8 cellular contexts compared by ENCODE assay signal in the genomic region with DNA sequence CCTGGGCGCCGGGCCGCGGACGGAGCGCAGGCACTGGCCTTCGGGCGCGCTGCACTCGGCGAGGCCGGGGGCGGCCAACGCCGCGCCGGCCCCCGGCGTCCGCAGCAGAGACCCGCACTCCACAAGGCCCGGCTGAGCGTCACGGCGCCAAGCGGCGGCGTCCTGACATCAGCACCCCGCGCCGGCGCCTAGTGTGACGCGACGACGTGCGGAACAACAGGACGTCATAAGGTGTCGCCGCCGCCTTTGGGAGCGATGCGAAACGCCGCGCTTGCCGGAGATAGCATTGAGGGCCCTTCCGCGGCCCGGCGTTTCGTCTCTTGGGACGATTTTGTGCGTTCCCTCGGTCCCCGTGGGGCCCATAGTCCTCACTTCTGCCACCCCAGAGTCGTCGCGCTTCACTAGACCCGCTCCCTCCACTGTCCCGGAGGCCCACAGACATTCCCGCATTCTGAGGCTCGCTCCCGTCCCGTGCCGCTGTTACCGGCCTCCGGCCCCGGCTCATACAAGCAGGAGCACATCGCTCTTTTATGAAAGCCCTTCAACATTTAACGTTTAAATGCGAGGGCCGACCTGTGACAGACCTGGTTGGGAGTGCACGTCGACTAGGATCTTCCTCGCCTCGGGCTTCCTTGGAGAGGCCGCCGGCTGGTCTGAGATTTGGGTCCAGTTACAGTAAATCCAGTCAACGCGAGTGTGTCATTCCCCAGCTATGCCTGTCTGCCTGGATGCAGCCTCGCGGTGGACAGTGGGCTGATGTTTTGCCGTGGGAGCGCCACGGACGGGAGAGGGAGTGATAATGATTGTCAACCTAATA. TPM values are rescaled to one million over a fixed set of nuclear protein-coding genes. Genes with fewer than 3 reads are reported as not detected.
DNase-seq lines count a peak whose midpoint lies in the region; ATAC-seq and TF ChIP-seq lines count a peak whose summit lies in the region.

TSS of gene SSU72 (minus strand) at position 143 of the 817 bp plus-strand sequence. CDS start 306 bp downstream, outside the sequence.

- peak within 1 kb of the TSS; percentile 93 to 94 for H3K4me3 Mint-ChIP-seq in CD14-positive monocyte
- peak within 1 kb of the TSS; percentile 99 for H3K4me3 Mint-ChIP-seq in activated CD8-positive, alpha-beta T cell treated with anti-CD3 and anti-CD28 coated beads for 36 hours

- peaks cover 4 to 17% (median 9%) of the 10 kb centered on the region in 3 donors for H3K27me3 Mint-ChIP-seq in CD14-positive monocyte (ENCODE audit: low read depth in 3 of 3)
- H3K27me3 Mint-ChIP-seq in activated CD8-positive, alpha-beta T cell treated with anti-CD3 and anti-CD28 coated beads for 36 hours = no peaks in the 10 kb centered on the region

- H3K36me3 ChIP-seq in ectodermal cell (ENCODE audit: control insufficient read depth, insufficient read depth, low read length) = no peaks in the 10 kb centered on the region

- H3K4me3 ChIP-seq in ectodermal cell (ENCODE audit: insufficient read depth, low read depth, low read length) = peak within 1 kb of the TSS; percentile 99

- CTCF ChIA-PET in activated CD8-positive, alpha-beta T cell treated with anti-CD3 and anti-CD28 coated beads for 36 hours (lab: Charles Lee) = interaction anchor here (1.2 to 2.1 kb wide), 3 partner anchors 20 to 149 kb away, joined by 3 to 4 read pairs (median 3); partner anchors contain the start of gene CDK11A

- intact Hi-C loops in CD14-positive monocyte (cut with micrococcal nuclease) = loop anchor here (2.0 to 10.0 kb wide), 2 partner anchors 40 to 110 kb away; partner anchors contain the start of gene MIB2 (in 2 of the 2)
- intact Hi-C loops in activated CD8-positive, alpha-beta T cell treated with anti-CD3 and anti-CD28 coated beads for 36 hours (cut with micrococcal nuclease) = no loop called here

- no peaks in the 10 kb centered on the region for H3K9me3 ChIP-seq in ectodermal cell (ENCODE audit: control insufficient read depth, low read length)

- WGBS in ectodermal cell, 2 experiments = 1 to 2% methylated on average over 87 of the region's 87 CpGs

- POLR2A ChIA-PET in activated CD8-positive, alpha-beta T cell treated with anti-CD3 and anti-CD28 coated beads for 36 hours (lab: Charles Lee) = interaction anchor here (0.6 kb wide), 1 partner anchor 27 kb away, joined by 3 read pairs; no protein-coding TSS in a partner anchor

- H3K4me1 Mint-ChIP-seq in CD14-positive monocyte = peaks cover 29% of the 10 kb centered on the region
- H3K4me1 Mint-ChIP-seq in activated CD8-positive, alpha-beta T cell treated with anti-CD3 and anti-CD28 coated beads for 36 hours (ENCODE audit: low read depth) = peaks cover 27% of the 10 kb centered on the region

- H3K9me3 Mint-ChIP-seq in CD14-positive monocyte = peaks cover 0 to 2% (median 0%) of the 10 kb centered on the region in 7 donors
- no peaks in the 10 kb centered on the region for H3K9me3 Mint-ChIP-seq in activated CD8-positive, alpha-beta T cell treated with anti-CD3 and anti-CD28 coated beads for 36 hours

- H3K36me3 Mint-ChIP-seq in CD14-positive monocyte = peaks cover 10 to 29% of the 10 kb centered on the region in 2 donors
- peaks cover 21% of the 10 kb centered on the region for H3K36me3 Mint-ChIP-seq in activated CD8-positive, alpha-beta T cell treated with anti-CD3 and anti-CD28 coated beads for 36 hours (ENCODE audit: low read depth)

- no peak for TF ChIP-seq CTCF in CD14-positive monocyte (IDR thresholded peaks at IDR 0.05)
- no peak for TF ChIP-seq CTCF in activated CD8-positive, alpha-beta T cell treated with anti-CD3 and anti-CD28 coated beads for 36 hours (IDR thresholded peaks at IDR 0.05)

- ATAC-seq in GM19395 (IDR thresholded peaks at IDR 0.05; ENCODE audit: unreplicated experiment) = peak; percentile 77
- peak; percentile 49 for ATAC-seq in HG03558 (IDR thresholded peaks at IDR 0.05; ENCODE audit: extremely low read depth, unreplicated experiment)
- ATAC-seq in activated CD8-positive, alpha-beta T cell treated with anti-CD3 and anti-CD28 coated beads for 36 hours = peak; percentile 87

- peaks cover 3% of the 10 kb centered on the region for H3K27me3 ChIP-seq in ectodermal cell (ENCODE audit: control insufficient read depth, insufficient read depth, low read length, poor library complexity, severe bottlenecking)

- DNase-seq in CD14-positive monocyte (ENCODE audit: low spot score) (peak; percentile 92), NCI-H82 treated with DMSO at 0.1 percent for 48 hours (lab: John Stamatoyannopoulos, UW; ENCODE audit: unreplicated experiment) (peak; percentile 76), lung microvascular endothelial cell (ENCODE audit: low read depth in 2 of 2) (peak; percentile 96 to 97)
- peak; percentile 96 for DNase-seq in activated CD8-positive, alpha-beta T cell treated with anti-CD3 and anti-CD28 coated beads for 36 hours
- peak; percentile 84 to 86 (median 85) for DNase-seq in stimulated activated CD4-positive, alpha-beta T cell treated with anti-CD3 and anti-CD28 coated beads, TNF-alpha, amount 100 ng/mL, for 4 hours (ENCODE audit: low read depth in 3 of 3)

- peak within 1 kb of the TSS; percentile 97 for H3K27ac ChIP-seq in ectodermal cell (ENCODE audit: insufficient read depth, low read depth, low read length, poor library complexity, severe bottlenecking)

- H3K4me1 ChIP-seq in ectodermal cell (ENCODE audit: control insufficient read depth, insufficient read depth, low read length) = peaks cover 7% of the 10 kb centered on the region

- peak within 1 kb of the TSS; percentile 98 to 99 (median 98) for H3K27ac Mint-ChIP-seq in CD14-positive monocyte
- peak within 1 kb of the TSS; percentile 100 for H3K27ac Mint-ChIP-seq in activated CD8-positive, alpha-beta T cell treated with anti-CD3 and anti-CD28 coated beads for 36 hours

RNA-seq across cellular contexts. Expression of gene SSU72, which starts in this region (rescaled TPM):
- polyA plus RNA-seq in CD14-positive monocyte = 100 to 1,000 TPM; 138 to 168 TPM
- 100 to 1,000 TPM; 111 to 113 TPM for total RNA-seq in activated CD8-positive, alpha-beta T cell treated with anti-CD3 and anti-CD28 coated beads for 36 hours
- 161 TPM for polyA plus RNA-seq in ectodermal cell (2013, experiment 1 of 4)
- polyA plus RNA-seq in ectodermal cell (2013, experiment 2 of 4) = 152 TPM
- 140 TPM for polyA plus RNA-seq in ectodermal cell (2013, experiment 3 of 4)
- 158 TPM for polyA plus RNA-seq in ectodermal cell (2013, experiment 4 of 4)
- 49.3 and 50.8 TPM in 2 replicates for total RNA-seq in lung microvascular endothelial cell

Comparison
In these comparisons a context has a peak if more than half of its experiments do, and no peak if none do; other contexts are left out.
1. Peak in every context shown above with its lines: DNase-seq, ATAC-seq, H3K4me3 ChIP-seq and H3K27ac ChIP-seq.